ENCODE assay signal across 16 cellular contexts in genomic region chr12:5264006-5264405, GRCh38.
A peak's percentile ranks its signal among the peaks of the same experiment; 100 is the strongest.
DNase-seq lines count a peak whose midpoint lies in the region; ATAC-seq and TF ChIP-seq lines count a peak whose summit lies in the region.
"Had no signal": no experiment of that assay in that cellular context is flagged by ENCODE, and none has a peak within 500 bp of the region (broad histone marks: within the 10 kb centered on the region; RNA-seq: fewer than 3 reads in every experiment).

No MANE protein-coding gene starts in this region.

- ATAC-seq in psoas muscle, result no peak
- ATAC-seq: A549, Panc1, T-cell had no signal

- H3K9me3 ChIP-seq in hepatocyte (ENCODE audit: low read depth), result no peaks in the 10 kb centered on the region
- H3K9me3 ChIP-seq in psoas muscle, result no peaks in the 10 kb centered on the region
- H3K9me3 ChIP-seq: A549, MG63 had no signal

- no peak for TF ChIP-seq CTCF in hepatocyte (IDR thresholded peaks at IDR 0.05; ENCODE audit: poor library complexity)
- no peak for TF ChIP-seq CTCF in psoas muscle (IDR thresholded peaks at IDR 0.05)

- H2AFZ ChIP-seq in hepatocyte, result no peak overlapping the region

- H3K4me3 ChIP-seq in hepatocyte (no peak overlapping the region), psoas muscle (no peak overlapping the region)
- H3K4me3 ChIP-seq: A549, MG63 had no signal

- H3K27ac ChIP-seq in hepatocyte, result no peak overlapping the region
- H3K27ac ChIP-seq in psoas muscle, result no peak overlapping the region
- H3K27ac ChIP-seq: A549 had no signal

- H4K20me1 ChIP-seq in hepatocyte (ENCODE audit: insufficient read depth, poor library complexity, severe bottlenecking), result no peaks in the 10 kb centered on the region

- H3K9me2 ChIP-seq in hepatocyte (replicated peaks; ENCODE audit: insufficient read depth), result no peaks in the 10 kb centered on the region

- H3K4me1 ChIP-seq in hepatocyte (ENCODE audit: insufficient read depth) (peaks cover 24% of the 10 kb centered on the region), psoas muscle (no peaks in the 10 kb centered on the region)
- H3K4me1 ChIP-seq: A549 had no signal

- H3K79me2 ChIP-seq in hepatocyte, result no peaks in the 10 kb centered on the region

- intact Hi-C loops in psoas muscle (cut with DNase I), result no loop called here

- no peaks in the 10 kb centered on the region for H3K36me3 ChIP-seq in hepatocyte (replicated peaks; ENCODE audit: insufficient read depth, low read depth)
- no peaks in the 10 kb centered on the region for H3K36me3 ChIP-seq in psoas muscle (ENCODE audit: insufficient read depth in 1 of 2, low read depth in 1 of 2)
- H3K36me3 ChIP-seq: MG63 had no signal

- H3K27me3 ChIP-seq in hepatocyte, result no peaks in the 10 kb centered on the region
- no peaks in the 10 kb centered on the region for H3K27me3 ChIP-seq in psoas muscle (ENCODE audit: insufficient read depth in 3 of 3, low read length in 2 of 3)
- H3K27me3 ChIP-seq: MG63 had no signal

- 71% methylated on average over 2 of the region's 2 CpGs for WGBS in hepatocyte (ENCODE audit: low lambda C conversion rate, missing lambda C conversion rate)
- 60 to 65% (median 65%) methylated on average over 2 of the region's 2 CpGs for WGBS in psoas muscle, 3 donors

- H3K4me2 ChIP-seq in hepatocyte, result no peak overlapping the region
- H3K4me2 ChIP-seq: A549 had no signal

- DNase-seq in COLO668 (lab: John Stamatoyannopoulos, UW; ENCODE audit: unreplicated experiment) (peak; percentile 23), Daoy (ENCODE audit: low read depth) (peak; percentile 45), NCI-H82 treated with DMSO at 0.1 percent for 48 hours (lab: John Stamatoyannopoulos, UW; ENCODE audit: unreplicated experiment) (peak; percentile 22), hepatocyte (ENCODE audit: low spot score) (peak; percentile 62), psoas muscle (no peak), HCEC 1CT (no peak)
- DNase-seq in stimulated activated naive CD4-positive, alpha-beta T cell (lab: John Stamatoyannopoulos, UW), result no peak
- DNase-seq: DND-41; Kasumi-1; MG63; NCI-H1694 treated with DMSO at 0.1 percent for 48 hours; NCI-H526; NK-92 treated with Interleukin-12 subunit alpha and Interleukin-12 subunit beta, amount 100 ng/mL, for 24 hours; T-cell had no signal

Comparison
In these comparisons a context has a peak if more than half of its experiments do, and no peak if none do; other contexts are left out.
1. DNase-seq: peak in COLO668 (single experiment), Daoy (single experiment), NCI-H82 treated with DMSO at 0.1 percent for 48 hours (single experiment) and hepatocyte (single experiment); none in stimulated activated naive CD4-positive, alpha-beta T cell (0 of 6), psoas muscle (0 of 2) and HCEC 1CT (single experiment).